Comparison of ENCODE assay signal across 2 cellular contexts in genomic region chr16:65118866-65119265, GRCh38.
TF ChIP-seq lines count a peak whose summit lies in the region.

No MANE protein-coding gene starts in this region.

TF ChIP-seq in SK-N-SH, 30 proteins besides CTCF, POLR2A, EP300 and RAD21 (continued from another document):
- no peak for TF ChIP-seq IRF3 (IDR thresholded peaks at IDR 0.05; ENCODE audit: low read depth, low read length)
- TF ChIP-seq SMC3 (IDR thresholded peaks at IDR 0.05; ENCODE audit: low read depth, low read length): no peak
- TF ChIP-seq USF1 (IDR thresholded peaks at IDR 0.05; ENCODE audit: borderline replicate concordance, low read depth): no peak
- TF ChIP-seq PBX3 (IDR thresholded peaks at IDR 0.05): no peak
- no peak for TF ChIP-seq TCF12 (IDR thresholded peaks at IDR 0.05)
- TF ChIP-seq FOXJ3 (CRISPR knock-in tag; IDR thresholded peaks at IDR 0.05): no peak
- TF ChIP-seq NFIC (IDR thresholded peaks at IDR 0.05; ENCODE audit: borderline replicate concordance): no peak
- no peak for TF ChIP-seq MEF2A (IDR thresholded peaks at IDR 0.05; ENCODE audit: borderline replicate concordance, low read depth)

TF ChIP-seq in SK-N-SH treated with all-trans-retinoic acid at 6 μM for 48 hours, 23 proteins besides CTCF, POLR2A, EP300 and RAD21 (continued from another document):
- no peak for TF ChIP-seq ZC3H10 (CRISPR knock-in tag; IDR thresholded peaks at IDR 0.05)
